Comparison of ENCODE assay signal across 25 cellular contexts in the genomic region with DNA sequence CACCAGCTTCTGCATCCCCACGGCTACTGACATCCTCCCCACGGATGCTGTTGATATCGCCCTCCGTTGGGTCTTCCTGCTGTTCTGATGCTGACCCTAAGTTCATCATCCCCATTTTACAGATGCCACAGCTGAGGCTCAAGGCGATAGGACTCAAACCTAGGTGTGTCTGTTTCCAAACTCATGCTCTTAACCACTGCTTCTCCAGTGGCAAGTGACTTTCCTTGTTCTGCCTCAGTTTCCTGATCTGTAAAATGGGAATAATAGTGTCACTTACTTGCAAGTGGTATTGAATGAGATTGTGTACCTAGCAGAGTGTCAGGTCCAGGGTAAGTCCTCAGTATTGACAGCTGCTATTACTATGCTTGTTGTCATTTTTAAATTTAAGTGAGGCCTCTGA. TPM values are rescaled to one million over a fixed set of nuclear protein-coding genes. Genes with fewer than 3 reads are reported as not detected.
"Had no signal": no experiment of that assay in that cellular context is flagged by ENCODE, and none has a peak within 500 bp of the region (broad histone marks: within the 10 kb centered on the region; RNA-seq: fewer than 3 reads in every experiment).

No MANE protein-coding gene starts in this region.

- H3K27ac ChIP-seq: RWPE1 had no signal

- H3K9me3 Mint-ChIP-seq: IgD-negative memory B cell had no signal

- H3K27ac Mint-ChIP-seq: IgD-negative memory B cell had no signal

- H3K9me3 ChIP-seq: MG63, SK-N-SH had no signal

- H3K4me3 ChIP-seq: MG63 had no signal

- H3K4me1 Mint-ChIP-seq: IgD-negative memory B cell had no signal

- H3K27me3 ChIP-seq: MG63 had no signal

- DNase-seq: KBM-7, MG63, NCI-H1092, NCI-H1105 treated with DMSO at 0.1 percent for 48 hours, NCI-H1417 treated with DMSO at 0.1 percent for 48 hours, NCI-H146, NCI-H1694 treated with DMSO at 0.1 percent for 48 hours, NCI-H1930, NCI-H2081, NCI-H2107, NCI-H2171, NCI-H226, NCI-H446, NCI-H510A, NCI-H524 treated with DMSO at 0.1 percent for 48 hours, NCI-H774, SHP77, SK-N-SH had no signal

- H3K4me2 ChIP-seq: SK-N-SH had no signal

- H3K36me3 ChIP-seq: MG63 had no signal

- H3K4me3 Mint-ChIP-seq: IgD-negative memory B cell had no signal

- H3K9ac ChIP-seq: SK-N-SH had no signal

- ATAC-seq: Panc1, PC-3 had no signal

RNA-seq across cellular contexts. Expression of a gene that starts 14.4 kb away (rescaled TPM):
- total RNA-seq: HT1080, LHCN-M2, PC-3, SK-MEL-5 had no signal
- polyA plus RNA-seq: IgD-negative memory B cell, SK-N-SH had no signal

RNA-seq across cellular contexts. Expression of a gene that starts 16.5 kb away (rescaled TPM):
- total RNA-seq: HT1080, LHCN-M2, PC-3, SK-MEL-5 had no signal
- polyA plus RNA-seq: IgD-negative memory B cell, SK-N-SH had no signal
